ENCODE assay signal across 28 cellular contexts in genomic region chr14:51931308-51931707, GRCh38. TPM values are rescaled to one million over a fixed set of nuclear protein-coding genes. Genes with fewer than 3 reads are reported as not detected.
DNase-seq lines count a peak whose midpoint lies in the region; ATAC-seq and TF ChIP-seq lines count a peak whose summit lies in the region.
"Had no signal": no experiment of that assay in that cellular context is flagged by ENCODE, and none has a peak within 500 bp of the region (broad histone marks: within the 10 kb centered on the region; RNA-seq: fewer than 3 reads in every experiment).

No MANE protein-coding gene starts in this region.

- no peak overlapping the region for H3K4me3 Mint-ChIP-seq in stimulated activated naive CD8-positive, alpha-beta T cell treated with anti-CD3 and anti-CD28 coated beads, Interleukin-15, Interleukin-2, amounts not matched to agents 100 ng/mL and 50 ng/mL, for 24 hours
- H3K4me3 Mint-ChIP-seq in activated CD4-positive, alpha-beta memory T cell treated with anti-CD3 and anti-CD28 coated beads for 36 hours = no peak overlapping the region
- peak overlapping the region; percentile 79 to 88 (median 83) for H3K4me3 Mint-ChIP-seq in immature natural killer cell
- H3K4me3 Mint-ChIP-seq: WTC11 had no signal

- H3K27ac ChIP-seq in upper lobe of right lung (no peak overlapping the region), ovary (no peak overlapping the region)
- H3K27ac ChIP-seq: parathyroid adenoma, RWPE1, SK-N-MC, uterus had no signal

- no peak for TF ChIP-seq POLR2A in ovary (IDR thresholded peaks at IDR 0.05)

- intact Hi-C loops in activated CD4-positive, alpha-beta memory T cell treated with anti-CD3 and anti-CD28 coated beads for 36 hours (cut with micrococcal nuclease) = loop anchor here (1.0 kb wide), 2 partner anchors 58 to 84 kb away; no protein-coding TSS in a partner anchor
- intact Hi-C loops in upper lobe of right lung (cut with DNase I) = no loop called here
- intact Hi-C loops in ovary (cut with DNase I) = no loop called here

- H3K9me3 Mint-ChIP-seq in stimulated activated naive CD8-positive, alpha-beta T cell treated with anti-CD3 and anti-CD28 coated beads, Interleukin-15, Interleukin-2, amounts not matched to agents 100 ng/mL and 50 ng/mL, for 24 hours = peaks cover 8% of the 10 kb centered on the region
- no peaks in the 10 kb centered on the region for H3K9me3 Mint-ChIP-seq in activated CD4-positive, alpha-beta memory T cell treated with anti-CD3 and anti-CD28 coated beads for 36 hours
- H3K9me3 Mint-ChIP-seq in immature natural killer cell = no peaks in the 10 kb centered on the region

- H3K4me1 ChIP-seq in upper lobe of right lung (no peaks in the 10 kb centered on the region), ovary (ENCODE audit: insufficient read depth) (no peaks in the 10 kb centered on the region)
- H3K4me1 ChIP-seq: parathyroid adenoma, uterus had no signal

- no peaks in the 10 kb centered on the region for H3K9me3 ChIP-seq in upper lobe of right lung
- H3K9me3 ChIP-seq in ovary = no peaks in the 10 kb centered on the region
- H3K9me3 ChIP-seq: uterus had no signal

- no peak for TF ChIP-seq EP300 in ovary (IDR thresholded peaks at IDR 0.05)

- H3K27ac Mint-ChIP-seq in stimulated activated naive CD8-positive, alpha-beta T cell treated with anti-CD3 and anti-CD28 coated beads, Interleukin-15, Interleukin-2, amounts not matched to agents 100 ng/mL and 50 ng/mL, for 24 hours = peak overlapping the region; percentile 47
- peak overlapping the region; percentile 81 for H3K27ac Mint-ChIP-seq in activated CD4-positive, alpha-beta memory T cell treated with anti-CD3 and anti-CD28 coated beads for 36 hours
- H3K27ac Mint-ChIP-seq in immature natural killer cell = peak overlapping the region; percentile 92 to 99 (median 98)
- H3K27ac Mint-ChIP-seq: WTC11 had no signal

- no peak for ATAC-seq in stimulated activated naive CD8-positive, alpha-beta T cell treated with anti-CD3 and anti-CD28 coated beads, Interleukin-15, Interleukin-2, amounts not matched to agents 100 U/mL and 50 U/mL, for 24 hours
- no peak for ATAC-seq in upper lobe of right lung
- ATAC-seq in HG03095 (IDR thresholded peaks at IDR 0.05; ENCODE audit: unreplicated experiment) = no peak
- ATAC-seq: left cardiac atrium, right cardiac atrium, WTC11 had no signal

- 90 to 96% (median 91%) methylated on average over 2 of the region's 2 CpGs for WGBS in ovary, 3 donors

- peaks cover 47% of the 10 kb centered on the region for H3K36me3 Mint-ChIP-seq in stimulated activated naive CD8-positive, alpha-beta T cell treated with anti-CD3 and anti-CD28 coated beads, Interleukin-15, Interleukin-2, amounts not matched to agents 100 ng/mL and 50 ng/mL, for 24 hours (ENCODE audit: low read depth)
- peaks cover 30% of the 10 kb centered on the region for H3K36me3 Mint-ChIP-seq in activated CD4-positive, alpha-beta memory T cell treated with anti-CD3 and anti-CD28 coated beads for 36 hours
- peaks cover 7 to 15% (median 9%) of the 10 kb centered on the region in 3 donors for H3K36me3 Mint-ChIP-seq in immature natural killer cell
- H3K36me3 Mint-ChIP-seq: WTC11 had no signal

- no peaks in the 10 kb centered on the region for H3K36me3 ChIP-seq in upper lobe of right lung
- H3K36me3 ChIP-seq in ovary = no peaks in the 10 kb centered on the region
- H3K36me3 ChIP-seq: uterus had no signal

- H3K27me3 ChIP-seq in upper lobe of right lung = no peaks in the 10 kb centered on the region
- H3K27me3 ChIP-seq in ovary = no peaks in the 10 kb centered on the region
- H3K27me3 ChIP-seq: uterus had no signal

- H3K4me1 Mint-ChIP-seq in stimulated activated naive CD8-positive, alpha-beta T cell treated with anti-CD3 and anti-CD28 coated beads, Interleukin-15, Interleukin-2, amounts not matched to agents 100 ng/mL and 50 ng/mL, for 24 hours (ENCODE audit: low read depth) = peaks cover 69% of the 10 kb centered on the region
- H3K4me1 Mint-ChIP-seq in activated CD4-positive, alpha-beta memory T cell treated with anti-CD3 and anti-CD28 coated beads for 36 hours (ENCODE audit: low read depth) = peaks cover 77% of the 10 kb centered on the region
- H3K4me1 Mint-ChIP-seq in immature natural killer cell = peaks cover 96 to 100% of the 10 kb centered on the region in 2 donors
- H3K4me1 Mint-ChIP-seq: WTC11 had no signal

- POLR2A ChIA-PET in activated CD4-positive, alpha-beta memory T cell treated with anti-CD3 and anti-CD28 coated beads for 36 hours (lab: Charles Lee) = no interaction called here

- no peak for TF ChIP-seq CTCF in upper lobe of right lung (IDR thresholded peaks at IDR 0.05)
- TF ChIP-seq CTCF in ovary (IDR thresholded peaks at IDR 0.05) = no peak

- no peak overlapping the region for H3K4me3 ChIP-seq in upper lobe of right lung
- no peak overlapping the region for H3K4me3 ChIP-seq in ovary
- H3K4me3 ChIP-seq: SK-N-MC, uterus had no signal

- H3K27me3 Mint-ChIP-seq in stimulated activated naive CD8-positive, alpha-beta T cell treated with anti-CD3 and anti-CD28 coated beads, Interleukin-15, Interleukin-2, amounts not matched to agents 100 ng/mL and 50 ng/mL, for 24 hours = no peaks in the 10 kb centered on the region
- H3K27me3 Mint-ChIP-seq in activated CD4-positive, alpha-beta memory T cell treated with anti-CD3 and anti-CD28 coated beads for 36 hours = no peaks in the 10 kb centered on the region
- peaks cover 3 to 9% (median 7%) of the 10 kb centered on the region in 3 donors for H3K27me3 Mint-ChIP-seq in immature natural killer cell (ENCODE audit: low read depth in 3 of 3)

- no peak for DNase-seq in stimulated activated naive CD8-positive, alpha-beta T cell treated with anti-CD3 and anti-CD28 coated beads, Interleukin-15, Interleukin-2, amounts not matched to agents 100 U/mL and 50 U/mL, for 24 hours
- DNase-seq in activated CD4-positive, alpha-beta memory T cell treated with anti-CD3 and anti-CD28 coated beads for 36 hours = no peak
- DNase-seq in immature natural killer cell (no peak), upper lobe of right lung (no peak), ovary (no peak)
- DNase-seq: activated CD8-positive, alpha-beta memory T cell treated with anti-CD3 and anti-CD28 coated beads for 24 hours; activated effector memory CD4-positive, alpha-beta T cell treated with anti-CD3 and anti-CD28 coated beads, Interleukin-2, amount 50 U/mL, for 16 hours; aorta; caudate nucleus; dermis blood vessel endothelial cell; DND-41; head of caudate nucleus; KBM-7; left cardiac atrium; mesendoderm; MM.1S; NCI-H1436; NCI-H524 treated with DMSO at 0.1 percent for 48 hours; right cardiac atrium; stimulated activated CD4-positive, alpha-beta T cell treated with anti-CD3 and anti-CD28 coated beads, Interleukin-4, amount 100 ng/mL, for 24 hours; T-helper 9 cell; uterus had no signal

- CTCF ChIA-PET in activated CD4-positive, alpha-beta memory T cell treated with anti-CD3 and anti-CD28 coated beads for 36 hours (lab: Charles Lee) = interaction anchor here (0.7 kb wide), 1 partner anchor 70 kb away, joined by 3 read pairs; no protein-coding TSS in a partner anchor

RNA-seq across cellular contexts. Expression of gene RTRAF, which starts 58.0 kb away (rescaled TPM):
- total RNA-seq in activated CD4-positive, alpha-beta memory T cell treated with anti-CD3 and anti-CD28 coated beads for 36 hours = 100 to 1,000 TPM; 222 to 238 TPM
- polyA plus RNA-seq in immature natural killer cell (100 to 1,000 TPM in 2 of 3 donors, 10 to 100 TPM in 1; 92.1 to 162 (median 137) TPM), ovary (100 to 1,000 TPM in 1 of 2 donors, 10 to 100 TPM in 1; 91.9 to 223 TPM)
- total RNA-seq in upper lobe of right lung (104 TPM), ovary (100 to 1,000 TPM in 5 of 7 donors, 10 to 100 TPM in 2; 47.4 to 198 (median 157) TPM)

Comparison
In these comparisons a context has a peak if more than half of its experiments do, and no peak if none do; other contexts are left out.
1. H3K27ac Mint-ChIP-seq: peak in every context shown above with its lines; median percentile 98 in immature natural killer cell; 81 in activated CD4-positive, alpha-beta memory T cell treated with anti-CD3 and anti-CD28 coated beads for 36 hours; 47 in stimulated activated naive CD8-positive, alpha-beta T cell treated with anti-CD3 and anti-CD28 coated beads, Interleukin-15, Interleukin-2, amounts not matched to agents 100 ng/mL and 50 ng/mL, for 24 hours.
2. H3K4me3 Mint-ChIP-seq: peak in immature natural killer cell (5 of 5); none in stimulated activated naive CD8-positive, alpha-beta T cell treated with anti-CD3 and anti-CD28 coated beads, Interleukin-15, Interleukin-2, amounts not matched to agents 100 ng/mL and 50 ng/mL, for 24 hours (single experiment) and activated CD4-positive, alpha-beta memory T cell treated with anti-CD3 and anti-CD28 coated beads for 36 hours (single experiment).